9 cellular contexts compared by ENCODE assay signal in the genomic region with DNA sequence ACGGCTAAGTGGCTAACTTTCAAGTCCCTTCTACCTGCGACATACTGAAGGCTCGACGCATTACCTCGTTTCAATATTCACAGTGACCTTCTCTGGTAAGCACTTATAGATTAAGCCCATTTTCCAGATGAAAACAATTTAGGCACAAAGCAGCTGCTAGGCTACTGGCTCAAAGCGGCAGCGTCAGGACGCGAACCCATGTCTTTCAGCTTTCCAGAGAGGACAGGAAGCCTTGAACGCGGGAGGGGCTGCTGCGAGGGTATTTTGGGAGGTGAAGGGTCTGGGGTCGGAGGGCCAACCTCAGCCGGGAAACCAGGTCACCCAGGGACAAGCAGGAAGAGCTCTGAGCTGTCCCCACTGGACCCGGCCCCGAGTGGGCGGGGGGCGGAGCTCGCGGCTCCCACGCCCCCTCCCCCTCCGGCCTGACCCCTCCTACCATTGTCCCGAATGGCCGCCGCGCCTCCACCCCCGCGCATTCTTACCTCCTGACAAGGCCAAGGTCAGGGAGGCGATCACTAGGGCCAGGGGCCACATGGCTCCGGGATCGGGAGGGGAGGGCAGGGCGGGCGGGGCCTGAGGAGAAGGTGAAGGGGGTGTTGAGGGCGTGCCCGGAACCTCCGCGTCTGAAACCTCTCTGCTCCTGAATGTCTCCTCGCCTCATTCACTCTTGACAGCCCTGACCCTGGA. TPM values are rescaled to one million over a fixed set of nuclear protein-coding genes. Genes with fewer than 3 reads are reported as not detected.
A peak's percentile ranks its signal among the peaks of the same experiment; 100 is the strongest.
DNase-seq lines count a peak whose midpoint lies in the region; ATAC-seq lines count a peak whose summit lies in the region.
"Had no signal": no experiment of that assay in that cellular context is flagged by ENCODE, and none has a peak within 500 bp of the region (broad histone marks: within the 10 kb centered on the region; RNA-seq: fewer than 3 reads in every experiment).

Gene KLK13 (minus strand): TSS at position 559 of the 687 bp plus-strand sequence. CDS start 25 bp downstream, at position 534.

- H3K36me3 Mint-ChIP-seq in activated naive CD8-positive, alpha-beta T cell treated with anti-CD3 and anti-CD28 coated beads, Interleukin-2, amount 50 U/mL, for 24 hours (ENCODE audit: low read depth), result no peaks in the 10 kb centered on the region

- H3K4me3 ChIP-seq in H7 (ENCODE audit: insufficient read depth, low read depth, low read length) (peak within 1 kb of the TSS; percentile 61), iPS-18c (ENCODE audit: insufficient read depth, low read depth, low read length) (peak within 1 kb of the TSS; percentile 66), skeletal muscle cell (ENCODE audit: low read depth, low read length) (peak within 1 kb of the TSS; percentile 3)

- H3K9me3 Mint-ChIP-seq in activated naive CD8-positive, alpha-beta T cell treated with anti-CD3 and anti-CD28 coated beads, Interleukin-2, amount 50 U/mL, for 24 hours, result peaks cover 6% of the 10 kb centered on the region

- no peaks in the 10 kb centered on the region; the same call in 1 of the 2 replicates for H3K27me3 ChIP-seq in H7 (ENCODE audit: control insufficient read depth, insufficient read depth, low read length)

- H3K4me3 Mint-ChIP-seq in activated naive CD8-positive, alpha-beta T cell treated with anti-CD3 and anti-CD28 coated beads, Interleukin-2, amount 50 U/mL, for 24 hours, result peak within 1 kb of the TSS; percentile 19

- no peaks in the 10 kb centered on the region for H3K9me3 ChIP-seq in iPS-18c (ENCODE audit: control insufficient read depth, insufficient read depth, low read length)

- H3K36me3 ChIP-seq in H7 (replicated peaks; ENCODE audit: control insufficient read depth, insufficient read depth, low read length), result no peaks in the 10 kb centered on the region

- ATAC-seq in activated naive CD8-positive, alpha-beta T cell treated with anti-CD3 and anti-CD28 coated beads, Interleukin-2, amount 50 U/mL, for 24 hours, result no peak
- no peak for ATAC-seq in GM18868 (IDR thresholded peaks at IDR 0.05; ENCODE audit: unreplicated experiment)

- H3K27ac Mint-ChIP-seq in activated naive CD8-positive, alpha-beta T cell treated with anti-CD3 and anti-CD28 coated beads, Interleukin-2, amount 50 U/mL, for 24 hours, result no peak within 1 kb of the TSS

- DNase-seq in H7 (peak; percentile 93), skeletal muscle cell (ENCODE audit: low read depth) (no peak), occipital lobe (lab: John Stamatoyannopoulos, UW) (no peak), caudate nucleus (lab: John Stamatoyannopoulos, UW) (no peak)
- no peak for DNase-seq in activated naive CD8-positive, alpha-beta T cell treated with anti-CD3 and anti-CD28 coated beads, Interleukin-2, amount 50 U/mL, for 24 hours
- no peak for DNase-seq in NK-92 treated with Interleukin-12 subunit alpha and Interleukin-12 subunit beta, amount 100 ng/mL, for 24 hours (lab: John Stamatoyannopoulos, UW)

- peaks cover 2% of the 10 kb centered on the region for H3K4me1 Mint-ChIP-seq in activated naive CD8-positive, alpha-beta T cell treated with anti-CD3 and anti-CD28 coated beads, Interleukin-2, amount 50 U/mL, for 24 hours

- H3K27ac ChIP-seq in caudate nucleus (ENCODE audit: low read depth, low read length), result no peak within 1 kb of the TSS

- peaks cover 42% of the 10 kb centered on the region for H3K27me3 Mint-ChIP-seq in activated naive CD8-positive, alpha-beta T cell treated with anti-CD3 and anti-CD28 coated beads, Interleukin-2, amount 50 U/mL, for 24 hours

RNA-seq across cellular contexts. Expression of gene KLK13, which starts in this region (rescaled TPM):
- total RNA-seq in H7 (2014; rRNA removed; shearing (Covaris generic)), result 2.0 and 3.0 TPM in 2 replicates
- total RNA-seq in occipital lobe, result not detected
- total RNA-seq: LHCN-M2 had no signal

Comparison
In these comparisons a context has a peak if more than half of its experiments do, and no peak if none do; other contexts are left out.
1. H3K4me3 ChIP-seq: peak in every context shown above with its lines; median percentile 66 in iPS-18c; 61 in H7; 3 in skeletal muscle cell.